Comparison of ENCODE assay signal across 7 cellular contexts in genomic region chr1:60808676-60809075, GRCh38.
"Had no signal": no experiment of that assay in that cellular context is flagged by ENCODE, and none has a peak within 500 bp of the region (broad histone marks: within the 10 kb centered on the region; RNA-seq: fewer than 3 reads in every experiment).

No MANE protein-coding gene starts in this region.

- H3K27ac ChIP-seq: GM23248, HL-60 had no signal

- ATAC-seq: HCT116, K562 had no signal

- FAIRE-seq: K562 had no signal

- H3K36me3 ChIP-seq: HAP-1 had no signal

- H3K9ac ChIP-seq: GM23248 had no signal

- H3K4me1 ChIP-seq: HAP-1 had no signal

- H2AFZ ChIP-seq: GM23248 had no signal

- H3K9me3 ChIP-seq: HAP-1 had no signal

- H3K4me3 ChIP-seq: GM23248, HAP-1, K562 had no signal

- DNase-seq: GM23248, GOT3, H7 had no signal
